ENCODE assay signal across 14 cellular contexts in genomic region chr13:60759499-60759898, GRCh38.
DNase-seq lines count a peak whose midpoint lies in the region; ATAC-seq, FAIRE-seq and TF ChIP-seq lines count a peak whose summit lies in the region.
"Had no signal": no experiment of that assay in that cellular context is flagged by ENCODE, and none has a peak within 500 bp of the region (broad histone marks: within the 10 kb centered on the region; RNA-seq: fewer than 3 reads in every experiment).

No MANE protein-coding gene starts in this region.

- H3K4me1 Mint-ChIP-seq in activated T-cell treated with anti-CD3 and anti-CD28 coated beads, Interleukin-2, amount 50 U/mL, for 72 hours (ENCODE audit: low read depth), result no peaks in the 10 kb centered on the region

- no peaks in the 10 kb centered on the region for H3K36me3 Mint-ChIP-seq in activated T-cell treated with anti-CD3 and anti-CD28 coated beads, Interleukin-2, amount 50 U/mL, for 72 hours (ENCODE audit: insufficient read depth in 2 of 2)
- H3K36me3 Mint-ChIP-seq: natural killer cell treated with Interleukin-12 subunit alpha and Interleukin-12 subunit beta and Interleukin-15 and Interleukin-18, amount 100 ng/mL, for 72 hours had no signal

- CTCF ChIA-PET in endothelial cell of umbilical vein (lab: Charles Lee), result no interaction called here

- POLR2A ChIA-PET in endothelial cell of umbilical vein (lab: Charles Lee), result no interaction called here

- no peaks in the 10 kb centered on the region for H4K20me1 ChIP-seq in endothelial cell of umbilical vein (replicated peaks; ENCODE audit: control insufficient read depth, extremely low read depth, insufficient read depth, low read length)

- no TSS peak for BruUV-seq in endothelial cell of umbilical vein (replicated peaks; lab: Mats Ljungman, UMichigan)

- TF ChIP-seq CTCF in RWPE2 (IDR thresholded peaks at IDR 0.05; ENCODE audit: poor library complexity, severe bottlenecking) (no peak), endothelial cell of umbilical vein (IDR thresholded peaks at IDR 0.05; ENCODE audit: extremely low read depth in 1 of 2, insufficient read depth in 1 of 2, low read depth in 1 of 2, low read length in 2 of 2) (no peak), mucosa of descending colon (IDR thresholded peaks at IDR 0.05) (no peak)

- dilution Hi-C loops in endothelial cell of umbilical vein (cut with MboI; ENCODE audit: extremely low pct_ligation_motif_present, low sequenced_read_pairs), result no loop called here

- peak overlapping the region; percentile 41 for H3K9ac ChIP-seq in endothelial cell of umbilical vein (replicated peaks; ENCODE audit: extremely low read depth, insufficient read depth, low read length)

- H3K79me2 ChIP-seq in endothelial cell of umbilical vein (ENCODE audit: control insufficient read depth, insufficient read depth, low read length), result no peaks in the 10 kb centered on the region

- H3K4me1 ChIP-seq in RWPE2 (ENCODE audit: insufficient read depth, poor library complexity, severe bottlenecking) (peaks cover 6% of the 10 kb centered on the region), endothelial cell of umbilical vein (ENCODE audit: control insufficient read depth, extremely low read depth, insufficient read depth, low read length) (peaks cover 19% of the 10 kb centered on the region), mucosa of descending colon (ENCODE audit: low read depth) (no peaks in the 10 kb centered on the region)

- H3K9me3 ChIP-seq in RWPE2 (ENCODE audit: severe bottlenecking), result no peaks in the 10 kb centered on the region
- H3K9me3 ChIP-seq in endothelial cell of umbilical vein (replicated peaks; ENCODE audit: control insufficient read depth, insufficient read depth, low read length), result no peaks in the 10 kb centered on the region
- H3K9me3 ChIP-seq in mucosa of descending colon, result no peaks in the 10 kb centered on the region

- peak; percentile 69 for TF ChIP-seq POLR2A in endothelial cell of umbilical vein (IDR thresholded peaks at IDR 0.05; ENCODE audit: low read depth, low read length)

- DNase-seq in ELF-1 (ENCODE audit: low read depth, low spot score) (peak; percentile 18), RWPE2 (ENCODE audit: low spot score) (no peak), endothelial cell of umbilical vein (ENCODE audit: low read depth, low spot score) (peak; percentile 96), mucosa of descending colon (peak in 1 of 3 donors; percentile 49), HuH-7 (ENCODE audit: low spot score) (no peak), epidermal melanocyte (ENCODE audit: insufficient read length, low spot score) (no peak), occipital lobe (lab: John Stamatoyannopoulos, UW) (no peak)
- DNase-seq in activated T-cell treated with anti-CD3 and anti-CD28 coated beads, Interleukin-2, amount 50 U/mL, for 72 hours, result no peak
- DNase-seq: hypothalamus; stimulated activated CD4-positive, alpha-beta T cell treated with anti-CD3 and anti-CD28 coated beads, Interleukin-2, amount 100 ng/mL, for 48 hours had no signal

- no peak overlapping the region for H3K4me3 Mint-ChIP-seq in activated T-cell treated with anti-CD3 and anti-CD28 coated beads, Interleukin-2, amount 50 U/mL, for 72 hours
- H3K4me3 Mint-ChIP-seq: activated T-helper 1 cell treated with anti-CD3 and anti-CD28 coated beads, Interleukin-12 subunit alpha, Interleukin-12 subunit beta, Interleukin-2, Interleukin-4 antibody, amounts not matched to agents 30 ng/mL and 10 ng/mL and 1 ng/mL, durations not matched to agents 14 hours and 24 hours and 36 hours; natural killer cell treated with Interleukin-12 subunit alpha and Interleukin-12 subunit beta and Interleukin-15 and Interleukin-18, amount 100 ng/mL, for 72 hours had no signal

- H3K27me3 ChIP-seq in RWPE2 (ENCODE audit: insufficient read depth, poor library complexity, severe bottlenecking) (no peaks in the 10 kb centered on the region), endothelial cell of umbilical vein (ENCODE audit: control insufficient read depth in 2 of 2, insufficient read depth in 2 of 2, low read length in 2 of 2) (no peaks in the 10 kb centered on the region)

- ATAC-seq in RWPE2 (ENCODE audit: low read depth) (peak; percentile 40; the same call in 1 of the 3 replicates), mucosa of descending colon (peak; percentile 56)
- ATAC-seq in activated T-cell treated with anti-CD3 and anti-CD28 coated beads, Interleukin-2, amount 50 U/mL, for 72 hours (replicated peaks in 1 of 2), result no peak
- ATAC-seq: natural killer cell treated with Interleukin-12 subunit alpha and Interleukin-12 subunit beta and Interleukin-15 and Interleukin-18, amount 100 ng/mL, for 72 hours had no signal

- H3K27ac Mint-ChIP-seq in activated T-cell treated with anti-CD3 and anti-CD28 coated beads, Interleukin-2, amount 50 U/mL, for 72 hours, result no peak overlapping the region
- H3K27ac Mint-ChIP-seq: activated T-helper 1 cell treated with anti-CD3 and anti-CD28 coated beads, Interleukin-12 subunit alpha, Interleukin-12 subunit beta, Interleukin-2, Interleukin-4 antibody, amounts not matched to agents 30 ng/mL and 10 ng/mL and 1 ng/mL, durations not matched to agents 14 hours and 24 hours and 36 hours; natural killer cell treated with Interleukin-12 subunit alpha and Interleukin-12 subunit beta and Interleukin-15 and Interleukin-18, amount 100 ng/mL, for 72 hours had no signal

- H3K27ac ChIP-seq in RWPE2 (ENCODE audit: poor library complexity, severe bottlenecking) (no peak overlapping the region), endothelial cell of umbilical vein (ENCODE audit: insufficient read depth, low read depth, low read length) (peak overlapping the region; percentile 77)

- no peaks in the 10 kb centered on the region for H3K36me3 ChIP-seq in RWPE2 (ENCODE audit: low read depth)
- H3K36me3 ChIP-seq in endothelial cell of umbilical vein (ENCODE audit: control insufficient read depth in 2 of 2, extremely low read depth in 1 of 2, insufficient read depth in 2 of 2, low read length in 2 of 2), result no peaks in the 10 kb centered on the region
- H3K36me3 ChIP-seq in mucosa of descending colon (ENCODE audit: low read depth), result no peaks in the 10 kb centered on the region

- H3K4me3 ChIP-seq in RWPE2 (ENCODE audit: severe bottlenecking) (no peak overlapping the region), endothelial cell of umbilical vein (replicated peaks in 1 of 3; ENCODE audit: insufficient read depth in 1 of 3, low read depth in 1 of 3, low read length in 3 of 3) (peak overlapping the region in 1 of 3 experiments; percentile 41), mucosa of descending colon (no peak overlapping the region)

- H3K4me2 ChIP-seq in endothelial cell of umbilical vein (ENCODE audit: insufficient read depth, low read length), result peak overlapping the region; percentile 65

- H3K27me3 Mint-ChIP-seq in activated T-cell treated with anti-CD3 and anti-CD28 coated beads, Interleukin-2, amount 50 U/mL, for 72 hours (ENCODE audit: low read depth), result no peaks in the 10 kb centered on the region
- H3K27me3 Mint-ChIP-seq: natural killer cell treated with Interleukin-12 subunit alpha and Interleukin-12 subunit beta and Interleukin-15 and Interleukin-18, amount 100 ng/mL, for 72 hours had no signal

- peak; percentile 94 for FAIRE-seq in endothelial cell of umbilical vein (lab: Jason Lieb, UNC)
- FAIRE-seq: colon, GM19239 had no signal

- peak overlapping the region; percentile 12 for H2AFZ ChIP-seq in endothelial cell of umbilical vein (ENCODE audit: low read depth, low read length)

- H3K9me1 ChIP-seq in endothelial cell of umbilical vein (replicated peaks; ENCODE audit: control insufficient read depth, extremely low read depth, insufficient read depth, low read length), result no peaks in the 10 kb centered on the region

- peaks cover 3 to 10% of the 10 kb centered on the region in 2 donors for H3K9me3 Mint-ChIP-seq in activated T-cell treated with anti-CD3 and anti-CD28 coated beads, Interleukin-2, amount 50 U/mL, for 72 hours

- intact Hi-C loops in endothelial cell of umbilical vein (cut with micrococcal nuclease) (loop anchor here (2.0 kb wide), 3 partner anchors 51 to 173 kb away; no protein-coding TSS in a partner anchor), mucosa of descending colon (cut with DNase I, micrococcal nuclease) (no loop called here)

TF ChIP-seq in endothelial cell of umbilical vein, 7 proteins besides CTCF, POLR2A, EP300 and RAD21:
- TF ChIP-seq JUN (IDR thresholded peaks at IDR 0.05; ENCODE audit: borderline replicate concordance, insufficient read depth, insufficient read length, low read depth), result peak; percentile 20
- TF ChIP-seq GATA2 (IDR thresholded peaks at IDR 0.05; ENCODE audit: insufficient read depth, insufficient read length, low read depth, low read length), result peak; percentile 95
- TF ChIP-seq POLR2AphosphoS5 (IDR thresholded peaks at IDR 0.05; ENCODE audit: insufficient read depth, low read depth, low read length), result peak; percentile 69
- no peak for TF ChIP-seq EZH2 (IDR thresholded peaks at IDR 0.05; ENCODE audit: borderline replicate concordance, low read depth, low read length, severe bottlenecking)

Comparison
In these comparisons a context has a peak if more than half of its experiments do, and no peak if none do; other contexts are left out.
1. DNase-seq: peak in ELF-1 (single experiment) and endothelial cell of umbilical vein (single experiment); none in RWPE2 (single experiment), HuH-7 (single experiment), activated T-cell treated with anti-CD3 and anti-CD28 coated beads, Interleukin-2, amount 50 U/mL, for 72 hours (0 of 2), epidermal melanocyte (single experiment) and occipital lobe (single experiment).
2. ATAC-seq: peak in RWPE2 (single experiment) and mucosa of descending colon (single experiment); none in activated T-cell treated with anti-CD3 and anti-CD28 coated beads, Interleukin-2, amount 50 U/mL, for 72 hours (0 of 2).